Comparison of ENCODE assay signal across 18 cellular contexts in genomic region chr9:92507496-92507895, GRCh38. TPM values are rescaled to one million over a fixed set of nuclear protein-coding genes. Genes with fewer than 3 reads are reported as not detected.
A peak's percentile ranks its signal among the peaks of the same experiment; 100 is the strongest.
DNase-seq lines count a peak whose midpoint lies in the region; ATAC-seq and TF ChIP-seq lines count a peak whose summit lies in the region.
"Had no signal": no experiment of that assay in that cellular context is flagged by ENCODE, and none has a peak within 500 bp of the region (broad histone marks: within the 10 kb centered on the region; RNA-seq: fewer than 3 reads in every experiment).

No MANE protein-coding gene starts in this region.

- POLR2A ChIA-PET in MCF 10A (lab: Yijun Ruan, JAX), result interaction anchor here (0.6 to 6.3 kb wide), 9 partner anchors 12 to 526 kb away, joined by 3 to 64 read pairs (median 6); partner anchors contain the start of genes ASPN, CENPP, IPPK and NOL8

- H3K9me3 Mint-ChIP-seq in MCF 10A (ENCODE audit: unreplicated experiment) (no peaks in the 10 kb centered on the region), neural progenitor cell (no peaks in the 10 kb centered on the region)
- H3K9me3 Mint-ChIP-seq: activated CD4-positive, alpha-beta memory T cell treated with anti-CD3 and anti-CD28 coated beads for 36 hours; CD14-positive monocyte had no signal

- intact Hi-C loops in MCF 10A (cut with micrococcal nuclease), result loop anchor here (5.0 to 10.0 kb wide), 4 partner anchors 100 to 287 kb away; partner anchors contain the start of genes CENPP and NOL8
- intact Hi-C loops in breast epithelium (cut with DNase I; ENCODE audit: low total_unique reads), result no loop called here
- intact Hi-C loops in uterus (cut with DNase I; ENCODE audit: low total_unique reads), result no loop called here

- H3K27ac Mint-ChIP-seq in MCF 10A (ENCODE audit: low read depth, unreplicated experiment), result peak overlapping the region; percentile 82
- peak overlapping the region; percentile 31 for H3K27ac Mint-ChIP-seq in neural progenitor cell
- H3K27ac Mint-ChIP-seq: activated CD4-positive, alpha-beta memory T cell treated with anti-CD3 and anti-CD28 coated beads for 36 hours had no signal

- H3K4me2 ChIP-seq in neural progenitor cell, result no peak overlapping the region
- H3K4me2 ChIP-seq: hepatocyte had no signal

- H4K20me1 ChIP-seq in neural progenitor cell (ENCODE audit: low read depth), result no peaks in the 10 kb centered on the region

- no peak for DNase-seq in MCF 10A (ENCODE audit: unreplicated experiment)
- DNase-seq in breast epithelium (ENCODE audit: low spot score in 2 of 2), result no peak
- DNase-seq in neural progenitor cell (ENCODE audit: low spot score), result no peak
- DNase-seq in uterus, result no peak
- no peak for DNase-seq in activated gamma-delta T cell (lab: John Stamatoyannopoulos, UW)
- DNase-seq in occipital lobe (lab: John Stamatoyannopoulos, UW), result no peak
- DNase-seq: activated CD4-positive, alpha-beta memory T cell treated with anti-CD3 and anti-CD28 coated beads for 36 hours; cortex of kidney; DMS79; kidney glomerular epithelial cell; NCI-H1436 treated with DMSO at 0.1 percent for 48 hours; NCI-H226 had no signal

- no peaks in the 10 kb centered on the region for H3K36me3 ChIP-seq in breast epithelium
- no peaks in the 10 kb centered on the region for H3K36me3 ChIP-seq in neural progenitor cell
- H3K36me3 ChIP-seq in uterus, result no peaks in the 10 kb centered on the region

- no peak overlapping the region for H3K9ac ChIP-seq in neural progenitor cell
- H3K9ac ChIP-seq: parathyroid adenoma had no signal

- CTCF ChIA-PET in MCF 10A (lab: Yijun Ruan, JAX), result interaction anchor here (1.1 kb wide), 1 partner anchor 127 kb away, joined by 3 read pairs; no protein-coding TSS in a partner anchor

- H3K79me2 ChIP-seq in neural progenitor cell (ENCODE audit: low read depth), result no peaks in the 10 kb centered on the region
- H3K79me2 ChIP-seq: hepatocyte, parathyroid adenoma had no signal

- TF ChIP-seq POLR2A in breast epithelium (IDR thresholded peaks at IDR 0.05), result no peak
- no peak for TF ChIP-seq POLR2A in uterus (IDR thresholded peaks at IDR 0.05)

- H2AFZ ChIP-seq in neural progenitor cell (replicated peaks), result no peak overlapping the region
- H2AFZ ChIP-seq: hepatocyte, parathyroid adenoma had no signal

- H3K27ac ChIP-seq in breast epithelium, result peak overlapping the region in 1 of 2 donors; percentile 81
- peak overlapping the region; percentile 24 for H3K27ac ChIP-seq in cingulate gyrus (ENCODE audit: low read depth, low read length)
- no peak overlapping the region for H3K27ac ChIP-seq in neural progenitor cell
- peak overlapping the region; percentile 72 to 90 for H3K27ac ChIP-seq in uterus
- H3K27ac ChIP-seq: parathyroid adenoma had no signal

- H3K4me1 Mint-ChIP-seq in MCF 10A (ENCODE audit: insufficient read depth, unreplicated experiment) (peaks cover 25% of the 10 kb centered on the region), neural progenitor cell (no peaks in the 10 kb centered on the region)

- H3K4me1 ChIP-seq in breast epithelium, result peaks cover 0 to 4% of the 10 kb centered on the region in 2 donors
- no peaks in the 10 kb centered on the region for H3K4me1 ChIP-seq in neural progenitor cell
- peaks cover 3 to 8% of the 10 kb centered on the region in 2 donors for H3K4me1 ChIP-seq in uterus
- H3K4me1 ChIP-seq: parathyroid adenoma had no signal

- no peaks in the 10 kb centered on the region for H3K27me3 Mint-ChIP-seq in MCF 10A (ENCODE audit: insufficient read depth, unreplicated experiment)
- peaks cover 2% of the 10 kb centered on the region for H3K27me3 Mint-ChIP-seq in neural progenitor cell (ENCODE audit: insufficient read depth, low read depth)
- H3K27me3 Mint-ChIP-seq: activated CD4-positive, alpha-beta memory T cell treated with anti-CD3 and anti-CD28 coated beads for 36 hours had no signal

- H3K4me3 Mint-ChIP-seq in MCF 10A (ENCODE audit: unreplicated experiment), result no peak overlapping the region
- no peak overlapping the region for H3K4me3 Mint-ChIP-seq in neural progenitor cell
- H3K4me3 Mint-ChIP-seq: activated CD4-positive, alpha-beta memory T cell treated with anti-CD3 and anti-CD28 coated beads for 36 hours; CD14-positive monocyte had no signal

- TF ChIP-seq CTCF in MCF 10A (IDR thresholded peaks at IDR 0.05; ENCODE audit: unreplicated experiment), result no peak
- TF ChIP-seq CTCF in breast epithelium (IDR thresholded peaks at IDR 0.05), result no peak
- TF ChIP-seq CTCF in neural progenitor cell (IDR thresholded peaks at IDR 0.05), result no peak
- TF ChIP-seq CTCF in uterus (IDR thresholded peaks at IDR 0.05), result no peak

- H3F3A ChIP-seq in neural progenitor cell (ENCODE audit: low read depth), result no peaks in the 10 kb centered on the region

- no peak overlapping the region for H3K4me3 ChIP-seq in breast epithelium
- no peak overlapping the region for H3K4me3 ChIP-seq in neural progenitor cell
- no peak overlapping the region for H3K4me3 ChIP-seq in uterus
- H3K4me3 ChIP-seq: hepatocyte had no signal

- no peaks in the 10 kb centered on the region for H3K9me3 ChIP-seq in breast epithelium
- no peaks in the 10 kb centered on the region for H3K9me3 ChIP-seq in neural progenitor cell (ENCODE audit: low read depth)
- no peaks in the 10 kb centered on the region for H3K9me3 ChIP-seq in uterus

- H3K36me3 Mint-ChIP-seq in MCF 10A (ENCODE audit: insufficient read depth, unreplicated experiment), result peaks cover 6% of the 10 kb centered on the region
- no peaks in the 10 kb centered on the region for H3K36me3 Mint-ChIP-seq in neural progenitor cell
- H3K36me3 Mint-ChIP-seq: activated CD4-positive, alpha-beta memory T cell treated with anti-CD3 and anti-CD28 coated beads for 36 hours had no signal

- BruUV-seq in MCF 10A (replicated peaks; lab: Mats Ljungman, UMichigan), result no TSS peak

- H3K27me3 ChIP-seq in breast epithelium, result no peaks in the 10 kb centered on the region
- no peaks in the 10 kb centered on the region for H3K27me3 ChIP-seq in neural progenitor cell
- H3K27me3 ChIP-seq in uterus, result no peaks in the 10 kb centered on the region
- H3K27me3 ChIP-seq: hepatocyte had no signal

- no peak for ATAC-seq in GM19351 (IDR thresholded peaks at IDR 0.05; ENCODE audit: unreplicated experiment)

RNA-seq across cellular contexts. Expression of gene ASPN, which starts 25.2 kb away (rescaled TPM):
- 0.12 TPM in 1 of 2 replicates, not detected in the other for total RNA-seq in MCF 10A (2022)
- 1 to 10 TPM; 3.9 to 6.3 (median 6.2) TPM for total RNA-seq in breast epithelium
- total RNA-seq in neural progenitor cell (ENCODE audit: low replicate concordance), result not detected in 2 replicates
- 100 to 1,000 TPM in 1 of 4 donors, 10 to 100 TPM in 3; 29.5 to 160 (median 73.0) TPM for total RNA-seq in uterus
- total RNA-seq in occipital lobe, result 7.8 TPM
- total RNA-seq: A172; activated CD4-positive, alpha-beta memory T cell treated with anti-CD3 and anti-CD28 coated beads for 36 hours had no signal

RNA-seq across cellular contexts. Expression of gene ECM2, which starts 28.3 kb away (rescaled TPM):
- total RNA-seq in MCF 10A (2022) (10.2 and 13.5 TPM in 2 replicates), breast epithelium (10 to 100 TPM; 13.8 to 92.2 (median 25.5) TPM), neural progenitor cell (ENCODE audit: low replicate concordance) (not detected in 2 replicates), uterus (10 to 100 TPM; 21.8 to 34.0 (median 27.7) TPM), occipital lobe (5.6 TPM)
- total RNA-seq: A172; activated CD4-positive, alpha-beta memory T cell treated with anti-CD3 and anti-CD28 coated beads for 36 hours had no signal
